Comparison of ENCODE assay signal across 8 cellular contexts in the genomic region with DNA sequence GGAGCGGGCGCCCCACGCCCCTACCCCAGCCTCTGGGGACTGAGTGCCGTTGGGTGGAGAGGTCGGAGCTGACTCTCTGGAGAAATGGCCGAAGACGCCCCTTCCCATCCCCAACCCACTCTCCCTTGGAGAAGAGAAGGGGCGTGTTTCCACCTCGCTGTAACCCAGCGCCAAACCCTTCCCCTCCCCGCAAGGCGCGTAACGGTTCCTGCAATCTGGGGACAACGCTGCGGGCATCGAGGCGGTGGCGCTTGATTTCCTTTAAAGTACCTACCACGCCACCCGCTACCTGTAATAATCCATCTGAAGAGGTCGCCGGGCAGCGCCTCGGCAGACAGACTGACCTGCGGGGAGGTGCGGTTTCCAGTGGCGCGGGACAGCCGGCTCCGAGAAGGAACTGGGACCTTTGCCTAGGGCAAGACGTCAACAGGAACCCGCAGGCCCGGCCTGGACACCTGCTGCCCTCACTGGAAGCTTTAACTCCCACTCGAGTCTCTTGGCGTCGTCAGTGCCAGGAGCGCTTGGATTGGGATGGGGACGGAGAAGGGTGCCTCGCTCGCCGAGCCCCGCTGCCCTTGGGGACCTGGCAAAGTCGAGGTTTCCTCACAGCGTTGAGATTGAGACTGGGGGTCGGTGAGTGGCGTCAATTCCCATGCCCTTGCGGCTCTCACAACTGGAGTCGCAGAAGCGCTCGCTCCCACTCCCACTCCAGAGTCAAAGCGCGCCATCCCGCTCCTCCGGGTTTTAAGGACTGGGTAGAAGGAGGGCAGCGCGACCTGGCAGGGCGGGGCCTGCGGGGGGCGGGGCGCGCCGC. TPM values are rescaled to one million over a fixed set of nuclear protein-coding genes. Genes with fewer than 3 reads are reported as not detected.
DNase-seq lines count a peak whose midpoint lies in the region; ATAC-seq and TF ChIP-seq lines count a peak whose summit lies in the region.

A gene (minus strand): TSS at position 716 of the 814 bp plus-strand sequence. CDS start 763 bp downstream, outside the sequence.

- peaks cover 67% of the 10 kb centered on the region for H3K27me3 Mint-ChIP-seq in activated T-cell treated with anti-CD3 and anti-CD28 coated beads, Interleukin-2, amount 50 U/mL, for 24 hours
- peaks cover 10% of the 10 kb centered on the region for H3K27me3 Mint-ChIP-seq in memory B cell

- peaks cover 18% of the 10 kb centered on the region for H3K36me3 Mint-ChIP-seq in activated T-cell treated with anti-CD3 and anti-CD28 coated beads, Interleukin-2, amount 50 U/mL, for 24 hours (ENCODE audit: low read depth)
- no peaks in the 10 kb centered on the region for H3K36me3 Mint-ChIP-seq in memory B cell

- peaks cover 17% of the 10 kb centered on the region for H3K4me1 ChIP-seq in upper lobe of right lung

- intact Hi-C loops in upper lobe of right lung (cut with DNase I) = no loop called here

- H3K9me3 Mint-ChIP-seq in activated T-cell treated with anti-CD3 and anti-CD28 coated beads, Interleukin-2, amount 50 U/mL, for 24 hours = no peaks in the 10 kb centered on the region
- H3K9me3 Mint-ChIP-seq in memory B cell = no peaks in the 10 kb centered on the region

- H3K27ac ChIP-seq in upper lobe of right lung = peak within 1 kb of the TSS; percentile 93

- H3K27me3 ChIP-seq in upper lobe of right lung = no peaks in the 10 kb centered on the region

- TF ChIP-seq CTCF in upper lobe of right lung (IDR thresholded peaks at IDR 0.05) = no peak

- ATAC-seq in memory B cell (ENCODE audit: low read depth) = no peak
- peak; percentile 69 for ATAC-seq in upper lobe of right lung
- no peak for ATAC-seq in GM18511 (IDR thresholded peaks at IDR 0.05; ENCODE audit: unreplicated experiment)

- DNase-seq in activated T-cell treated with anti-CD3 and anti-CD28 coated beads, Interleukin-2, amount 50 U/mL, for 24 hours = no peak
- DNase-seq in activated T-cell treated with anti-CD3 and anti-CD28 coated beads, Interleukin-2, amount 50 U/mL, for 1 hour = no peak
- DNase-seq in M059J (ENCODE audit: low read depth) (no peak), cerebellum (ENCODE audit: low spot score) (no peak), memory B cell (ENCODE audit: low spot score in 2 of 2) (peak in 1 of 2 donors; percentile 11), upper lobe of right lung (peak; percentile 79), medulla oblongata (ENCODE audit: extremely low spot score) (no peak)

- peaks cover 39% of the 10 kb centered on the region for H3K4me1 Mint-ChIP-seq in activated T-cell treated with anti-CD3 and anti-CD28 coated beads, Interleukin-2, amount 50 U/mL, for 24 hours (ENCODE audit: low read depth)
- peaks cover 4% of the 10 kb centered on the region for H3K4me1 Mint-ChIP-seq in memory B cell

- H3K4me3 ChIP-seq in upper lobe of right lung = peak within 1 kb of the TSS; percentile 64

- H3K36me3 ChIP-seq in upper lobe of right lung = no peaks in the 10 kb centered on the region

- no peaks in the 10 kb centered on the region for H3K9me3 ChIP-seq in upper lobe of right lung

- H3K4me3 Mint-ChIP-seq in activated T-cell treated with anti-CD3 and anti-CD28 coated beads, Interleukin-2, amount 50 U/mL, for 24 hours = peak within 1 kb of the TSS; percentile 80
- H3K4me3 Mint-ChIP-seq in memory B cell = peak within 1 kb of the TSS; percentile 76

- peak within 1 kb of the TSS; percentile 96 for H3K27ac Mint-ChIP-seq in activated T-cell treated with anti-CD3 and anti-CD28 coated beads, Interleukin-2, amount 50 U/mL, for 24 hours
- H3K27ac Mint-ChIP-seq in memory B cell = no peak within 1 kb of the TSS

RNA-seq across cellular contexts. Expression of the gene that starts here (rescaled TPM):
- total RNA-seq in M059J (2014; rRNA removed; shearing (Covaris generic)) = 8.3 and 13.1 TPM in 2 replicates
- total RNA-seq in cerebellum (23.7 TPM), upper lobe of right lung (69.4 TPM)
